In genomic region chr22:19854778-19855503, GRCh38 we compare ENCODE assay signal across 8 cellular contexts. TPM values are rescaled to one million over a fixed set of nuclear protein-coding genes. Genes with fewer than 3 reads are reported as not detected.
DNase-seq lines count a peak whose midpoint lies in the region; ATAC-seq and TF ChIP-seq lines count a peak whose summit lies in the region.

TSS of gene GNB1L (minus strand) at chr22:19854874. CDS start at chr22:19821355, 33,519 bp downstream.
TSS of gene RTL10 (minus strand) at chr22:19854874. CDS start at chr22:19852261, 2,613 bp downstream.

- H3K36me3 ChIP-seq in BJ (ENCODE audit: control insufficient read depth, insufficient read depth, low read length) = peaks cover 19% of the 10 kb centered on the region

- H3K4me3 Mint-ChIP-seq in chondrocyte (ENCODE audit: unreplicated experiment) = peak within 1 kb of the TSS; percentile 90

- H3K4me1 Mint-ChIP-seq in chondrocyte (ENCODE audit: low read depth) = peaks cover 30% of the 10 kb centered on the region

- H3K36me3 Mint-ChIP-seq in chondrocyte (ENCODE audit: low read depth) = peaks cover 9% of the 10 kb centered on the region

- no peaks in the 10 kb centered on the region for H3K27me3 Mint-ChIP-seq in chondrocyte (ENCODE audit: low read depth)

- POLR2A ChIA-PET in BJ (lab: Charles Lee) = interaction anchor here (0.6 kb wide), 1 partner anchor 56 kb away, joined by 3 read pairs; no protein-coding TSS in a partner anchor

- H3K4me3 ChIP-seq in BJ (ENCODE audit: low read depth, low read length) = peak within 1 kb of the TSS; percentile 81

- H3K9me3 Mint-ChIP-seq in chondrocyte (ENCODE audit: low read depth) = no peaks in the 10 kb centered on the region

- peak; percentile 15; the same call in 1 of the 2 replicates for TF ChIP-seq CTCF in BJ (IDR thresholded peaks at IDR 0.05; ENCODE audit: insufficient read depth, low read depth, low read length)
- peak; percentile 38 for TF ChIP-seq CTCF in chondrocyte (IDR thresholded peaks at IDR 0.05)

- H3K27me3 ChIP-seq in BJ (ENCODE audit: control insufficient read depth, insufficient read depth, low read length) = no peaks in the 10 kb centered on the region

- peak; percentile 84 for ATAC-seq in HG03439 (IDR thresholded peaks at IDR 0.05; ENCODE audit: unreplicated experiment)

- peak; percentile 80 for DNase-seq in BJ (ENCODE audit: low read depth)
- peak; percentile 94 for DNase-seq in GM19238 (ENCODE audit: insufficient read length, low spot score)
- peak; percentile 85 for DNase-seq in NCI-H510A (lab: John Stamatoyannopoulos, UW)
- peak; percentile 93 for DNase-seq in activated CD4-positive, alpha-beta T cell treated with anti-CD3 and anti-CD28 coated beads for 24 hours (ENCODE audit: low read depth in 2 of 2)
- peak; percentile 99 for DNase-seq in chondrocyte (ENCODE audit: low spot score)
- peak; percentile 97 for DNase-seq in kidney glomerular epithelial cell (lab: John Stamatoyannopoulos, UW)
- DNase-seq in stimulated activated CD4-positive, alpha-beta T cell treated with anti-CD3 and anti-CD28 coated beads, Interleukin-15, amount 100 ng/mL, for 48 hours (ENCODE audit: low read depth in 2 of 2) = peak; percentile 90 to 95

- CTCF ChIA-PET in BJ (lab: Yijun Ruan, JAX) = interaction anchor here (1.0 to 3.0 kb wide), 3 partner anchors 56 to 124 kb away, joined by 5 to 14 read pairs (median 5); no protein-coding TSS in a partner anchor

- H3K27ac Mint-ChIP-seq in chondrocyte (ENCODE audit: unreplicated experiment) = peak within 1 kb of the TSS; percentile 93

RNA-seq across cellular contexts. Expression of gene GNB1L, which starts in this region (rescaled TPM):
- 1.3 and 3.6 TPM in 2 replicates for polyA plus RNA-seq in BJ (2011; rRNA removed)
- polyA minus RNA-seq in BJ (2011; rRNA and poly(A)+ RNA removed) = 0.24 and 1.0 TPM in 2 replicates
- total RNA-seq in chondrocyte = 4.9 to 5.3 TPM (median 5.0 TPM) in 3 replicates

RNA-seq across cellular contexts. Expression of gene RTL10, which starts in this region (rescaled TPM):
- polyA plus RNA-seq in BJ (2011; rRNA removed) = 11.7 and 18.9 TPM in 2 replicates
- 22.2 and 29.5 TPM in 2 replicates for polyA minus RNA-seq in BJ (2011; rRNA and poly(A)+ RNA removed)
- 15.6 to 24.5 TPM (median 18.2 TPM) in 3 replicates for total RNA-seq in chondrocyte

Comparison
In these comparisons a context has a peak if more than half of its experiments do, and no peak if none do; other contexts are left out.
1. Peak in every context shown above with its lines: DNase-seq, ATAC-seq and H3K4me3 ChIP-seq.